In genomic region chr14:71322660-71323250, GRCh38 we compare ENCODE assay signal across 8 cellular contexts. TPM values are rescaled to one million over a fixed set of nuclear protein-coding genes. Genes with fewer than 3 reads are reported as not detected.
DNase-seq lines count a peak whose midpoint lies in the region; ATAC-seq and TF ChIP-seq lines count a peak whose summit lies in the region.

No MANE protein-coding gene starts in this region.

- H3K27ac ChIP-seq in CD4-positive, CD25-positive, alpha-beta regulatory T cell (ENCODE audit: insufficient read depth, low read length, poor library complexity, severe bottlenecking), result no peak overlapping the region
- H3K27ac ChIP-seq in ectodermal cell (ENCODE audit: insufficient read depth, low read depth, low read length, poor library complexity, severe bottlenecking), result no peak overlapping the region

- H3K36me3 Mint-ChIP-seq in CD4-positive, CD25-positive, alpha-beta regulatory T cell, result no peaks in the 10 kb centered on the region
- peaks cover 0 to 2% (median 0%) of the 10 kb centered on the region in 3 donors for H3K36me3 Mint-ChIP-seq in naive thymus-derived CD8-positive, alpha-beta T cell

- H3K9me3 ChIP-seq in CD4-positive, CD25-positive, alpha-beta regulatory T cell (ENCODE audit: control insufficient read depth in 2 of 2, low read length in 2 of 2), result no peaks in the 10 kb centered on the region
- H3K9me3 ChIP-seq in ectodermal cell (ENCODE audit: control insufficient read depth, low read length), result no peaks in the 10 kb centered on the region

- peaks cover 46 to 61% (median 52%) of the 10 kb centered on the region in 4 donors for H3K4me1 Mint-ChIP-seq in CD4-positive, CD25-positive, alpha-beta regulatory T cell
- H3K4me1 Mint-ChIP-seq in naive thymus-derived CD8-positive, alpha-beta T cell, result peaks cover 34 to 69% (median 60%) of the 10 kb centered on the region in 4 donors

- TF ChIP-seq CTCF in GM13977 (IDR thresholded peaks at IDR 0.05; ENCODE audit: extremely low read depth, insufficient read depth, missing control alignments), result peak; percentile 74

- POLR2A ChIA-PET in naive thymus-derived CD8-positive, alpha-beta T cell (lab: Charles Lee), result no interaction called here

- H3K27me3 ChIP-seq in CD4-positive, CD25-positive, alpha-beta regulatory T cell (ENCODE audit: control insufficient read depth, insufficient read depth, low read length), result no peaks in the 10 kb centered on the region
- no peaks in the 10 kb centered on the region for H3K27me3 ChIP-seq in ectodermal cell (ENCODE audit: control insufficient read depth, insufficient read depth, low read length, poor library complexity, severe bottlenecking)

- H3K27me3 Mint-ChIP-seq in CD4-positive, CD25-positive, alpha-beta regulatory T cell, result peaks cover 4% of the 10 kb centered on the region
- peaks cover 0 to 3% (median 0%) of the 10 kb centered on the region in 5 donors for H3K27me3 Mint-ChIP-seq in naive thymus-derived CD8-positive, alpha-beta T cell

- peak overlapping the region; percentile 86 to 97 (median 92) for H3K4me3 Mint-ChIP-seq in CD4-positive, CD25-positive, alpha-beta regulatory T cell
- H3K4me3 Mint-ChIP-seq in naive thymus-derived CD8-positive, alpha-beta T cell, result peak overlapping the region; percentile 16 to 92 (median 64)

- H3K4me1 ChIP-seq in CD4-positive, CD25-positive, alpha-beta regulatory T cell (ENCODE audit: control insufficient read depth, insufficient read depth, low read length, poor library complexity, severe bottlenecking), result peaks cover 58% of the 10 kb centered on the region
- peaks cover 26% of the 10 kb centered on the region for H3K4me1 ChIP-seq in ectodermal cell (ENCODE audit: control insufficient read depth, insufficient read depth, low read length)

- DNase-seq in CD4-positive, CD25-positive, alpha-beta regulatory T cell, result peak in 2 of 3 donors; percentile 60 to 79
- DNase-seq in GM13977 (ENCODE audit: low spot score) (peak; percentile 66), RPMI8226 (peak; percentile 36)
- DNase-seq in naive thymus-derived CD8-positive, alpha-beta T cell, result peak in 5 of 10 donors; percentile 7 to 62 (median 43)
- no peak for DNase-seq in stimulated activated naive CD4-positive, alpha-beta T cell treated with Interleukin-2 at 50 U/mL for 16 hours (lab: John Stamatoyannopoulos, UW)
- no peak for DNase-seq in activated effector memory CD4-positive, alpha-beta T cell treated with Interleukin-2 at 50 U/mL for 16 hours

- H3K9me3 Mint-ChIP-seq in CD4-positive, CD25-positive, alpha-beta regulatory T cell, result no peaks in the 10 kb centered on the region
- no peaks in the 10 kb centered on the region for H3K9me3 Mint-ChIP-seq in naive thymus-derived CD8-positive, alpha-beta T cell

- no peaks in the 10 kb centered on the region for H3K36me3 ChIP-seq in CD4-positive, CD25-positive, alpha-beta regulatory T cell (ENCODE audit: control insufficient read depth, insufficient read depth, low read length)
- H3K36me3 ChIP-seq in ectodermal cell (ENCODE audit: control insufficient read depth, insufficient read depth, low read length), result no peaks in the 10 kb centered on the region

- ATAC-seq in CD4-positive, CD25-positive, alpha-beta regulatory T cell (ENCODE audit: low read depth in 2 of 2), result peak in 1 of 2 donors; percentile 12
- ATAC-seq in naive thymus-derived CD8-positive, alpha-beta T cell, result no peak
- no peak for ATAC-seq in HG03565 (IDR thresholded peaks at IDR 0.05; ENCODE audit: unreplicated experiment)

- WGBS in ectodermal cell, 2 experiments, result 50 to 53% methylated on average over 2 of the region's 2 CpGs

- in situ Hi-C loops in GM13977 (cut with MboI; ENCODE audit: low pct_unique_long_range_greater_than_20kb, low sequenced_read_pairs, unreplicated experiment), result no loop called here

- peak overlapping the region; percentile 88 for H3K4me3 ChIP-seq in CD4-positive, CD25-positive, alpha-beta regulatory T cell (ENCODE audit: low read depth, low read length)
- peak overlapping the region; percentile 86 for H3K4me3 ChIP-seq in ectodermal cell (ENCODE audit: insufficient read depth, low read depth, low read length)

- H3K27ac Mint-ChIP-seq in CD4-positive, CD25-positive, alpha-beta regulatory T cell, result peak overlapping the region; percentile 3 to 82 (median 11)
- peak overlapping the region; percentile 23 to 90 (median 70) for H3K27ac Mint-ChIP-seq in naive thymus-derived CD8-positive, alpha-beta T cell

RNA-seq across cellular contexts. Expression of gene SIPA1L1, which starts 2.5 kb away (rescaled TPM):
- total RNA-seq in CD4-positive, CD25-positive, alpha-beta regulatory T cell, result 45.6 TPM
- polyA plus RNA-seq in CD4-positive, CD25-positive, alpha-beta regulatory T cell, result 10 to 100 TPM; 11.0 to 12.6 (median 11.8) TPM
- 55.5 TPM for polyA plus RNA-seq in ectodermal cell (2013, experiment 1 of 4)
- polyA plus RNA-seq in ectodermal cell (2013, experiment 2 of 4), result 64.2 TPM
- 42.4 TPM for polyA plus RNA-seq in ectodermal cell (2013, experiment 3 of 4)
- polyA plus RNA-seq in ectodermal cell (2013, experiment 4 of 4), result 47.7 TPM
- total RNA-seq in naive thymus-derived CD8-positive, alpha-beta T cell, result 10 to 100 TPM; 35.9 to 39.7 TPM
- polyA plus RNA-seq in naive thymus-derived CD8-positive, alpha-beta T cell, result 10 to 100 TPM; 10.4 to 18.6 (median 11.7) TPM

Comparison
In these comparisons a context has a peak if more than half of its experiments do, and no peak if none do; other contexts are left out.
1. DNase-seq: peak in CD4-positive, CD25-positive, alpha-beta regulatory T cell (2 of 3), GM13977 (single experiment) and RPMI8226 (single experiment); none in stimulated activated naive CD4-positive, alpha-beta T cell treated with Interleukin-2 at 50 U/mL for 16 hours (single experiment) and activated effector memory CD4-positive, alpha-beta T cell treated with Interleukin-2 at 50 U/mL for 16 hours (single experiment).